Comparison of ENCODE assay signal across 9 cellular contexts in the genomic region with DNA sequence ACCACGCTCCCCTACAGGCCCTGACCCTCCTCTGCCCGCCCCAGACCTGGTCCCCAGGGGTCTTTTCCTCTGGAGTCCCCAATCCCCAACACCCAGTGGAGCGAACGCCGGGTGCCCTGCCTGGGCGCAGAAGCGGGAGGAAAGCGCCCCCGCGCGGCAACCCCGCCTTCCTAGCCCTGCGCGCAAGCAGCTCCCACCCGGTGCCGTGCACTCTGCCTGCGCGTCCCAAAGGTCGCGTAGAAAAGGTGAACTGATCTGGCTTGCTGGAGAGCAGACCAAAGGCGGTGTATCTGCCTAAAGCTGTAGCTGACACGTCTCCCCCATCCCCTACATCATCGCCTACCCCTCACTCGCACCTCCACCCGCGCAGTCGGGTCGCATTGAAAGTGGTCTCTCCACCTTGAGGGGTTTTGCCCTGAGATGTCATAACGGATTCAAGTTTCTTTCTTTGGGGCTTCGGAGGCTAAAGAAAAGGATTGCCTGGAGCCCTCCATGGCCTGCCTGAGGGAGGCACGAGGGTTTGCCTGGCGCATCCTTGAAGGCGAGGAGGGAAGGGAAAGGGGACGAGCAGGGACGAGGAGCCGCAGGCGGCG. TPM values are rescaled to one million over a fixed set of nuclear protein-coding genes. Genes with fewer than 3 reads are reported as not detected.
A peak's percentile ranks its signal among the peaks of the same experiment; 100 is the strongest.
DNase-seq lines count a peak whose midpoint lies in the region; ATAC-seq and TF ChIP-seq lines count a peak whose summit lies in the region.
"Had no signal": no experiment of that assay in that cellular context is flagged by ENCODE, and none has a peak within 500 bp of the region (broad histone marks: within the 10 kb centered on the region; RNA-seq: fewer than 3 reads in every experiment).

No MANE protein-coding gene starts in this region.

- WGBS in endodermal cell (ENCODE audit: insufficient coverage in 1 of 2, insufficient read length in 1 of 2), 2 experiments, result 72 to 79% methylated on average over 20 to 38 of the region's 38 CpGs

- H3K27me3 ChIP-seq in endodermal cell (ENCODE audit: control insufficient read depth, insufficient read depth, low read length, poor library complexity, severe bottlenecking) (peaks cover 59% of the 10 kb centered on the region), parathyroid adenoma (ENCODE audit: control insufficient read depth, insufficient read depth, low read length) (no peaks in the 10 kb centered on the region), colonic mucosa (peaks cover 70% of the 10 kb centered on the region)

- TF ChIP-seq CTCF in Calu3 (IDR thresholded peaks at IDR 0.05; ENCODE audit: unreplicated experiment), result no peak
- peak; percentile 74 for TF ChIP-seq CTCF in endodermal cell (conservative IDR thresholded peaks at IDR 0.05)
- TF ChIP-seq CTCF in parathyroid adenoma (IDR thresholded peaks at IDR 0.05), result no peak
- TF ChIP-seq CTCF in colonic mucosa (IDR thresholded peaks at IDR 0.05), result no peak

- peak overlapping the region; percentile 81 for H3K4me2 ChIP-seq in parathyroid adenoma (ENCODE audit: low read length)

- intact Hi-C loops in Calu3 (cut with micrococcal nuclease; ENCODE audit: unreplicated experiment) (no loop called here), colonic mucosa (cut with DNase I) (no loop called here)

- peak overlapping the region; percentile 4 for H3K4me3 Mint-ChIP-seq in Calu3 (ENCODE audit: low read depth, unreplicated experiment)
- peak overlapping the region; percentile 37 for H3K4me3 Mint-ChIP-seq in T-helper 1 cell treated with Interleukin-12 subunit alpha and Interleukin-12 subunit beta and Interleukin-4 antibody, amounts not matched to agents 30 μg/mL and 1 μg/mL, for 36 hours
- peak overlapping the region; percentile 53 for H3K4me3 Mint-ChIP-seq in endodermal cell

- H2AFZ ChIP-seq in parathyroid adenoma, result no peak overlapping the region

- H3K9me3 Mint-ChIP-seq in Calu3 (ENCODE audit: low read depth, unreplicated experiment) (no peaks in the 10 kb centered on the region), endodermal cell (no peaks in the 10 kb centered on the region)
- no peaks in the 10 kb centered on the region for H3K9me3 Mint-ChIP-seq in T-helper 1 cell treated with Interleukin-12 subunit alpha and Interleukin-12 subunit beta and Interleukin-4 antibody, amounts not matched to agents 30 μg/mL and 1 μg/mL, for 36 hours

- H3K27ac ChIP-seq in endodermal cell (ENCODE audit: low read depth, low read length) (no peak overlapping the region), parathyroid adenoma (no peak overlapping the region), colonic mucosa (no peak overlapping the region)
- H3K27ac ChIP-seq: KMS-11 had no signal

- no peak for ATAC-seq in GM19463 (IDR thresholded peaks at IDR 0.05; ENCODE audit: unreplicated experiment)

- H3K27ac Mint-ChIP-seq in Calu3 (ENCODE audit: unreplicated experiment), result no peak overlapping the region
- no peak overlapping the region for H3K27ac Mint-ChIP-seq in T-helper 1 cell treated with Interleukin-12 subunit alpha and Interleukin-12 subunit beta and Interleukin-4 antibody, amounts not matched to agents 30 μg/mL and 1 μg/mL, for 36 hours
- H3K27ac Mint-ChIP-seq in endodermal cell, result no peak overlapping the region

- H3K4me1 Mint-ChIP-seq in Calu3 (ENCODE audit: low read depth, unreplicated experiment), result peaks cover 15% of the 10 kb centered on the region
- peaks cover 28% of the 10 kb centered on the region for H3K4me1 Mint-ChIP-seq in T-helper 1 cell treated with Interleukin-12 subunit alpha and Interleukin-12 subunit beta and Interleukin-4 antibody, amounts not matched to agents 30 μg/mL and 1 μg/mL, for 36 hours (ENCODE audit: low read depth)
- H3K4me1 Mint-ChIP-seq in endodermal cell, result peaks cover 30% of the 10 kb centered on the region

- CTCF ChIA-PET in Calu3 (lab: Charles Lee), result interaction anchor here (0.6 kb wide), 1 partner anchor 444 kb away, joined by 4 read pairs; no protein-coding TSS in a partner anchor

- no peak overlapping the region for H3K9ac ChIP-seq in endodermal cell (ENCODE audit: extremely low read depth, low read length, poor library complexity, severe bottlenecking)
- no peak overlapping the region for H3K9ac ChIP-seq in parathyroid adenoma
- H3K9ac ChIP-seq in colonic mucosa (ENCODE audit: low read depth in 2 of 2, low read length in 2 of 2), result no peak overlapping the region
- H3K9ac ChIP-seq: KMS-11 had no signal

- H3K79me2 ChIP-seq in parathyroid adenoma, result peaks cover 6% of the 10 kb centered on the region

- H3K4me3 ChIP-seq in endodermal cell (ENCODE audit: low read length), result no peak overlapping the region
- peak overlapping the region; percentile 91 for H3K4me3 ChIP-seq in parathyroid adenoma (ENCODE audit: low read depth, low read length)
- no peak overlapping the region for H3K4me3 ChIP-seq in colonic mucosa

- peaks cover 25% of the 10 kb centered on the region for H3K36me3 Mint-ChIP-seq in Calu3 (ENCODE audit: insufficient read depth, unreplicated experiment)
- H3K36me3 Mint-ChIP-seq in T-helper 1 cell treated with Interleukin-12 subunit alpha and Interleukin-12 subunit beta and Interleukin-4 antibody, amounts not matched to agents 30 μg/mL and 1 μg/mL, for 36 hours (ENCODE audit: low read depth), result peaks cover 6% of the 10 kb centered on the region
- H3K36me3 Mint-ChIP-seq in endodermal cell (ENCODE audit: low read depth), result peaks cover 11% of the 10 kb centered on the region

- no peaks in the 10 kb centered on the region for H3K9me3 ChIP-seq in endodermal cell (ENCODE audit: control insufficient read depth, low read length)
- no peaks in the 10 kb centered on the region for H3K9me3 ChIP-seq in parathyroid adenoma (ENCODE audit: control insufficient read depth, low read length)
- no peaks in the 10 kb centered on the region for H3K9me3 ChIP-seq in colonic mucosa

- BruUV-seq in Calu3 (replicated peaks; lab: Mats Ljungman, UMichigan), result no TSS peak

- peaks cover 15% of the 10 kb centered on the region for H3K27me3 Mint-ChIP-seq in Calu3 (ENCODE audit: unreplicated experiment)
- H3K27me3 Mint-ChIP-seq in T-helper 1 cell treated with Interleukin-12 subunit alpha and Interleukin-12 subunit beta and Interleukin-4 antibody, amounts not matched to agents 30 μg/mL and 1 μg/mL, for 36 hours (ENCODE audit: low read depth), result peaks cover 77% of the 10 kb centered on the region
- peaks cover 83% of the 10 kb centered on the region for H3K27me3 Mint-ChIP-seq in endodermal cell (ENCODE audit: insufficient read depth)

- DNase-seq in Calu3, result no peak
- peak; percentile 85 for DNase-seq in endodermal cell
- DNase-seq in mesenteric fat pad (ENCODE audit: low spot score), result no peak
- no peak for DNase-seq in colonic mucosa
- no peak for DNase-seq in T1000 (lab: John Stamatoyannopoulos, UW)

- H3K36me3 ChIP-seq in endodermal cell (ENCODE audit: control insufficient read depth, insufficient read depth, low read length), result no peaks in the 10 kb centered on the region
- no peaks in the 10 kb centered on the region for H3K36me3 ChIP-seq in parathyroid adenoma (ENCODE audit: control insufficient read depth, insufficient read depth, low read length)
- H3K36me3 ChIP-seq in colonic mucosa, result no peaks in the 10 kb centered on the region

- H3K4me1 ChIP-seq in endodermal cell (ENCODE audit: control insufficient read depth, insufficient read depth, low read length) (no peaks in the 10 kb centered on the region), parathyroid adenoma (peaks cover 5% of the 10 kb centered on the region), colonic mucosa (peaks cover 6% of the 10 kb centered on the region)

RNA-seq across cellular contexts. Expression of gene GAD1, which starts 5.7 kb away (rescaled TPM):
- total RNA-seq in Calu3 (2022), result 11.2 and 11.5 TPM in 2 replicates
- total RNA-seq in endodermal cell, result 10 to 100 TPM; 12.8 to 26.3 TPM
- 20.6 TPM for polyA plus RNA-seq in endodermal cell (2013, experiment 1 of 2)
- 21.4 TPM for polyA plus RNA-seq in endodermal cell (2013, experiment 2 of 2)
- total RNA-seq in mesenteric fat pad, result not detected
- total RNA-seq in colonic mucosa, result under 1 TPM in 1 of 2 donors, not detected in 1; 0.10 TPM

RNA-seq across cellular contexts. Expression of gene ERICH2, which starts 52.2 kb away (rescaled TPM):
- total RNA-seq in Calu3 (2022) (1.2 and 2.4 TPM in 2 replicates), endodermal cell (10 to 100 TPM in 1 of 2 donors, 1 to 10 TPM in 1; 9.6 to 18.3 TPM), mesenteric fat pad (not detected), colonic mucosa (not detected)
- 1.5 TPM for polyA plus RNA-seq in endodermal cell (2013, experiment 1 of 2)
- polyA plus RNA-seq in endodermal cell (2013, experiment 2 of 2), result 1.8 TPM

Comparison
In these comparisons a context has a peak if more than half of its experiments do, and no peak if none do; other contexts are left out.
1. RNA of gene GAD1, which starts 5.7 kb away (total RNA-seq): 12.8 to 26.3 TPM in endodermal cell and 11.2 to 11.5 TPM in Calu3; 0.10 TPM in colonic mucosa and not detected in mesenteric fat pad (single experiment); every median in the first group is over 10 times any median in the second.
2. Peak in every context shown above with its lines, with median percentiles within 50 percentile points of each other: H3K4me3 Mint-ChIP-seq.